ENCODE assay signal across 1 cellular context in the genomic region with DNA sequence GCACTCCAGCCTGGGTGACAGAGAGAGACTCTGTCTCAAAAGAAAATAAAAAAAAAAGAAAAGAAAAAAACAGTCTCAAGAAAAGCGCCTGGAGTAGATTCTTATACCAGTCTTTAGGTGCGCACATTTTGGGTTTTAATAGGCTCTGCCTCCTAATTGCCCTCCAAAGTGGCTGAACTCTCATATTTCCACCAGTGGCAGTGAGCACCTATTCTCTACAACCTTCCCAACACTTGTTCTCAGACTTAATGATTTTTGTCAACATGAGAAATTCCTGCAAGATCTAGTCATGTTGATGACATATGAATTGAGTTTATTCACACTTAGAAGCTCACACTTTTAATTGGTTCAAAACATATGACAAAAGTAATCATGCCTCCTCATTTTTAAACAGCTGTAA.
TF ChIP-seq lines count a peak whose summit lies in the region.

No MANE protein-coding gene starts in this region.

TF ChIP-seq in SK-N-SH treated with all-trans-retinoic acid at 6 μM for 48 hours, 23 proteins besides CTCF, POLR2A, EP300 and RAD21 (continued from another document):
- TF ChIP-seq POU6F1 (CRISPR knock-in tag; IDR thresholded peaks at IDR 0.05; ENCODE audit: borderline replicate concordance, low read depth) (no peak), PPARA (CRISPR knock-in tag; IDR thresholded peaks at IDR 0.05; ENCODE audit: borderline replicate concordance) (no peak), ISL1 (CRISPR knock-in tag; IDR thresholded peaks at IDR 0.05) (no peak), ZFP30 (CRISPR knock-in tag; IDR thresholded peaks at IDR 0.05) (no peak), OSR1 (CRISPR knock-in tag; IDR thresholded peaks at IDR 0.05) (no peak), TOX (CRISPR knock-in tag; IDR thresholded peaks at IDR 0.05; ENCODE audit: borderline replicate concordance) (no peak), CSDC2 (CRISPR knock-in tag; IDR thresholded peaks at IDR 0.05) (no peak), ZNF8 (CRISPR knock-in tag; IDR thresholded peaks at IDR 0.05) (no peak), BACH2 (CRISPR knock-in tag; IDR thresholded peaks at IDR 0.05; ENCODE audit: borderline replicate concordance) (no peak)
- TF ChIP-seq, protein P1, sequence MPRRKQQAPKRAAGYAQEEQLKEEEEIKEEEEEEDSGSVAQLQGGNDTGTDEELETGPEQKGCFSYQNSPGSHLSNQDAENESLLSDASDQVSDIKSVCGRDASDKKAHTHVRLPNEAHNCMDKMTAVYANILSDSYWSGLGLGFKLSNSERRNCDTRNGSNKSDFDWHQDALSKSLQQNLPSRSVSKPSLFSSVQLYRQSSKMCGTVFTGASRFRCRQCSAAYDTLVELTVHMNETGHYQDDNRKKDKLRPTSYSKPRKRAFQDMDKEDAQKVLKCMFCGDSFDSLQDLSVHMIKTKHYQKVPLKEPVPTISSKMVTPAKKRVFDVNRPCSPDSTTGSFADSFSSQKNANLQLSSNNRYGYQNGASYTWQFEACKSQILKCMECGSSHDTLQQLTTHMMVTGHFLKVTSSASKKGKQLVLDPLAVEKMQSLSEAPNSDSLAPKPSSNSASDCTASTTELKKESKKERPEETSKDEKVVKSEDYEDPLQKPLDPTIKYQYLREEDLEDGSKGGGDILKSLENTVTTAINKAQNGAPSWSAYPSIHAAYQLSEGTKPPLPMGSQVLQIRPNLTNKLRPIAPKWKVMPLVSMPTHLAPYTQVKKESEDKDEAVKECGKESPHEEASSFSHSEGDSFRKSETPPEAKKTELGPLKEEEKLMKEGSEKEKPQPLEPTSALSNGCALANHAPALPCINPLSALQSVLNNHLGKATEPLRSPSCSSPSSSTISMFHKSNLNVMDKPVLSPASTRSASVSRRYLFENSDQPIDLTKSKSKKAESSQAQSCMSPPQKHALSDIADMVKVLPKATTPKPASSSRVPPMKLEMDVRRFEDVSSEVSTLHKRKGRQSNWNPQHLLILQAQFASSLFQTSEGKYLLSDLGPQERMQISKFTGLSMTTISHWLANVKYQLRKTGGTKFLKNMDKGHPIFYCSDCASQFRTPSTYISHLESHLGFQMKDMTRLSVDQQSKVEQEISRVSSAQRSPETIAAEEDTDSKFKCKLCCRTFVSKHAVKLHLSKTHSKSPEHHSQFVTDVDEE (CRISPR knock-in tag; IDR thresholded peaks at IDR 0.05): no peak
